14 cellular contexts compared by ENCODE assay signal in genomic region chr21:35019631-35020032, GRCh38. TPM values are rescaled to one million over a fixed set of nuclear protein-coding genes. Genes with fewer than 3 reads are reported as not detected.
DNase-seq lines count a peak whose midpoint lies in the region; ATAC-seq, FAIRE-seq and TF ChIP-seq lines count a peak whose summit lies in the region.
"Had no signal": no experiment of that assay in that cellular context is flagged by ENCODE, and none has a peak within 500 bp of the region (broad histone marks: within the 10 kb centered on the region; RNA-seq: fewer than 3 reads in every experiment).

No MANE protein-coding gene starts in this region.

- no peaks in the 10 kb centered on the region for H3K36me3 ChIP-seq in pancreas
- H3K36me3 ChIP-seq: BE2C had no signal

- FAIRE-seq in islet of Langerhans (lab: Jason Lieb, UNC) (peak; percentile 91), pancreas (lab: Jason Lieb, UNC) (peak; percentile 26)

- peak; percentile 90 to 99 (median 97) for ATAC-seq in pancreas
- no peak for ATAC-seq in HG02588 (IDR thresholded peaks at IDR 0.05; ENCODE audit: unreplicated experiment)
- ATAC-seq in GM21737 (IDR thresholded peaks at IDR 0.05; ENCODE audit: unreplicated experiment), result no peak

- H3K27me3 ChIP-seq in pancreas, result no peaks in the 10 kb centered on the region
- H3K27me3 ChIP-seq: BE2C had no signal

- intact Hi-C loops in pancreas (cut with DNase I), result no loop called here

- no peak for TF ChIP-seq CTCF in pancreas (IDR thresholded peaks at IDR 0.05)

- H3K4me3 ChIP-seq in pancreas, result no peak overlapping the region

- no peaks in the 10 kb centered on the region for H3K9me3 ChIP-seq in pancreas
- H3K9me3 ChIP-seq: BE2C had no signal

- DNase-seq in COLO668 (lab: John Stamatoyannopoulos, UW; ENCODE audit: unreplicated experiment) (peak; percentile 82), NCI-H526 (lab: John Stamatoyannopoulos, UW) (peak; percentile 83 to 91), pancreas (peak in 4 of 6 donors; percentile 42 to 76 (median 70)), RKO (ENCODE audit: low spot score) (no peak), hippocampal formation (lab: John Stamatoyannopoulos, UW) (no peak)
- DNase-seq: activated CD4-positive, alpha-beta T cell treated with anti-CD3 and anti-CD28 coated beads for 48 hours; BE2C; KG1; NCI-H1436 treated with DMSO at 0.1 percent for 48 hours; stimulated activated CD4-positive, alpha-beta T cell treated with anti-CD3 and anti-CD28 coated beads, Interleukin-15, amount 100 ng/mL, for 24 hours; trophoblast cell had no signal

- H3K4me1 ChIP-seq in pancreas, result peaks cover 0 to 9% (median 7%) of the 10 kb centered on the region in 3 donors
- H3K4me1 ChIP-seq: BE2C had no signal

- no peak overlapping the region for H3K27ac ChIP-seq in pancreas

- 7 to 10% methylated on average over 9 of the region's 9 CpGs for WGBS in pancreas, 2 donors

RNA-seq across cellular contexts. Expression of gene RUNX1, which starts 29.5 kb away (rescaled TPM):
- 10 to 100 TPM in 2 of 6 donors, 1 to 10 TPM in 4; 3.0 to 38.2 (median 5.5) TPM for total RNA-seq in pancreas
- 1 to 10 TPM; 2.1 to 3.9 TPM for polyA plus RNA-seq in pancreas

Comparison
In these comparisons a context has a peak if more than half of its experiments do, and no peak if none do; other contexts are left out.
1. DNase-seq: peak in COLO668 (single experiment), NCI-H526 (2 of 2) and pancreas (4 of 6); none in RKO (single experiment) and hippocampal formation (0 of 2).
2. ATAC-seq: peak in pancreas (4 of 4); none in HG02588 (single experiment) and GM21737 (single experiment).